Comparison of ENCODE assay signal across 14 cellular contexts in genomic region chrX:113959912-113960626, GRCh38.
"Had no signal": no experiment of that assay in that cellular context is flagged by ENCODE, and none has a peak within 500 bp of the region (broad histone marks: within the 10 kb centered on the region; RNA-seq: fewer than 3 reads in every experiment).

No MANE protein-coding gene starts in this region.

- H3K9me3 ChIP-seq: gastroesophageal sphincter, prostate gland, tibial artery, uterus had no signal

- H3K4me1 ChIP-seq: gastroesophageal sphincter, prostate gland, tibial artery, uterus had no signal

- ATAC-seq: gastroesophageal sphincter, right cardiac atrium had no signal

- H3K4me3 ChIP-seq: gastroesophageal sphincter, prostate gland, skin epidermis, tibial artery, uterus had no signal

- H3K27me3 ChIP-seq: gastroesophageal sphincter, tibial artery had no signal

- H3K36me3 ChIP-seq: gastroesophageal sphincter, prostate gland, tibial artery, uterus had no signal

- H3K9me3 Mint-ChIP-seq: nephron had no signal

- H3K4me3 Mint-ChIP-seq: immature natural killer cell, nephron had no signal

- H3K36me3 Mint-ChIP-seq: immature natural killer cell had no signal

- H3K4me1 Mint-ChIP-seq: immature natural killer cell, nephron had no signal

- DNase-seq: activated naive CD4-positive, alpha-beta T cell treated with Interleukin-2 at 50 U/mL for 16 hours; anterior cingulate cortex; dermis blood vessel endothelial cell; immature natural killer cell; right cardiac atrium; stimulated activated CD4-positive, alpha-beta T cell treated with anti-CD3 and anti-CD28 coated beads, Interleukin-4, amount 100 ng/mL, for 24 hours; stimulated activated naive CD4-positive, alpha-beta T cell; tibial artery; uterus had no signal

- FAIRE-seq: endometrium had no signal

- H3K27ac Mint-ChIP-seq: immature natural killer cell, nephron had no signal

- H3K27ac ChIP-seq: gastroesophageal sphincter, prostate gland, skin epidermis, tibial artery, uterus had no signal
